In genomic region chr5:53110156-53110555, GRCh38 we compare ENCODE assay signal across 1 cellular context.
TF ChIP-seq lines count a peak whose summit lies in the region.

No MANE protein-coding gene starts in this region.

TF ChIP-seq in K562, 482 proteins besides CTCF, POLR2A, EP300 and RAD21 (continued from another document):
- peak; percentile 24; the same call in 1 of the 2 replicates for TF ChIP-seq PKNOX1 (IDR thresholded peaks at IDR 0.05)
- no peak for TF ChIP-seq PTBP1 (IDR thresholded peaks at IDR 0.05; ENCODE audit: low read depth, low read length)
- no peak for TF ChIP-seq POLR2G (IDR thresholded peaks at IDR 0.05; ENCODE audit: low read depth, low read length)
- 0 out of 2 replicates have a peak, but pooled peaks have one; percentile 42 for TF ChIP-seq GTF2E2 (tag; IDR thresholded peaks at IDR 0.05)
- no peak for TF ChIP-seq ZKSCAN1 (IDR thresholded peaks at IDR 0.05; ENCODE audit: low read depth, low read length)
- TF ChIP-seq SIRT6 (IDR thresholded peaks at IDR 0.05; ENCODE audit: low read depth, low read length): no peak
- no peak for TF ChIP-seq ATF3 (IDR thresholded peaks at IDR 0.05)
- no peak for TF ChIP-seq ATF3 (CRISPR knock-in tag; conservative IDR thresholded peaks at IDR 0.05)
- TF ChIP-seq ZNF354B (CRISPR knock-in tag; IDR thresholded peaks at IDR 0.05): no peak
- no peak for TF ChIP-seq PBX2 (CRISPR knock-in tag; IDR thresholded peaks at IDR 0.05; ENCODE audit: low read depth)
- 0 out of 2 replicates have a peak, but pooled peaks have one; percentile 31 for TF ChIP-seq PBX2 (tag; conservative IDR thresholded peaks at IDR 0.05; ENCODE audit: low read depth)
- no peak for TF ChIP-seq ZNF311 (CRISPR knock-in tag; IDR thresholded peaks at IDR 0.05)
- TF ChIP-seq FOSL1 (tag; conservative IDR thresholded peaks at IDR 0.05): no peak
- TF ChIP-seq ATF7 (IDR thresholded peaks at IDR 0.05): no peak
- no peak for TF ChIP-seq MTA1 (IDR thresholded peaks at IDR 0.05; ENCODE audit: borderline replicate concordance)
- no peak for TF ChIP-seq USF2 (CRISPR knock-in tag; IDR thresholded peaks at IDR 0.05)
